In genomic region chr17:59105852-59106462, GRCh38 we compare ENCODE assay signal across 8 cellular contexts. TPM values are rescaled to one million over a fixed set of nuclear protein-coding genes. Genes with fewer than 3 reads are reported as not detected.
DNase-seq lines count a peak whose midpoint lies in the region; ATAC-seq and TF ChIP-seq lines count a peak whose summit lies in the region.

No MANE protein-coding gene starts in this region.

- DNase-seq in G401 (ENCODE audit: low spot score) (peak; percentile 78), HFFc6 (peak; percentile 26), NCI-H1105 (lab: John Stamatoyannopoulos, UW) (peak; percentile 69), WTC11 (ENCODE audit: low spot score) (no peak), breast epithelium (ENCODE audit: low spot score in 2 of 2) (peak; percentile 51 to 78), immature natural killer cell (peak in 2 of 3 donors; percentile 0 to 66), OCI-M2 (lab: John Stamatoyannopoulos, UW; ENCODE audit: unreplicated experiment) (no peak)
- DNase-seq in stimulated activated CD4-positive, alpha-beta T cell treated with anti-CD3 and anti-CD28 coated beads, Interleukin-12 subunit alpha, Interleukin-12 subunit beta, amount 100 ng/mL, for 4 hours, result peak; percentile 60

- no peak for TF ChIP-seq POLR2A in breast epithelium (IDR thresholded peaks at IDR 0.05)

- POLR2A ChIA-PET in WTC11 (lab: Charles Lee), result interaction anchor here (0.6 to 2.1 kb wide), 4 partner anchors 11 to 596 kb away, joined by 3 to 23 read pairs (median 4); partner anchors contain the start of genes PRR11 and SKA2

- in situ Hi-C loops in G401 (cut with HindIII; ENCODE audit: low sequenced_read_pairs), result no loop called here

- H3K4me1 ChIP-seq in breast epithelium, result peaks cover 0 to 6% of the 10 kb centered on the region in 2 donors

- H3K27ac Mint-ChIP-seq in HFFc6, result peak overlapping the region; percentile 80
- peak overlapping the region; percentile 90 for H3K27ac Mint-ChIP-seq in WTC11
- H3K27ac Mint-ChIP-seq in immature natural killer cell, result peak overlapping the region; percentile 70 to 92 (median 85)

- H3K4me1 Mint-ChIP-seq in HFFc6 (ENCODE audit: low read depth), result peaks cover 27% of the 10 kb centered on the region
- peaks cover 17% of the 10 kb centered on the region for H3K4me1 Mint-ChIP-seq in WTC11
- peaks cover 24 to 47% of the 10 kb centered on the region in 2 donors for H3K4me1 Mint-ChIP-seq in immature natural killer cell

- H3K4me3 Mint-ChIP-seq in HFFc6, result peak overlapping the region; percentile 95
- H3K4me3 Mint-ChIP-seq in WTC11, result peak overlapping the region; percentile 94
- H3K4me3 Mint-ChIP-seq in immature natural killer cell, result peak overlapping the region; percentile 91 to 94 (median 92)

- H3K9me3 ChIP-seq in breast epithelium, result no peaks in the 10 kb centered on the region

- no peak for TF ChIP-seq CTCF in HFFc6 (IDR thresholded peaks at IDR 0.05)
- no peak for TF ChIP-seq CTCF in WTC11 (IDR thresholded peaks at IDR 0.05)
- no peak for TF ChIP-seq CTCF in breast epithelium (IDR thresholded peaks at IDR 0.05)

- H3K36me3 Mint-ChIP-seq in HFFc6 (ENCODE audit: low read depth), result peaks cover 14% of the 10 kb centered on the region
- peaks cover 10% of the 10 kb centered on the region for H3K36me3 Mint-ChIP-seq in WTC11
- no peaks in the 10 kb centered on the region for H3K36me3 Mint-ChIP-seq in immature natural killer cell

- no peaks in the 10 kb centered on the region for H3K36me3 ChIP-seq in breast epithelium

- no peaks in the 10 kb centered on the region for H3K27me3 ChIP-seq in breast epithelium

- H3K9me3 Mint-ChIP-seq in HFFc6, result no peaks in the 10 kb centered on the region
- no peaks in the 10 kb centered on the region for H3K9me3 Mint-ChIP-seq in WTC11
- H3K9me3 Mint-ChIP-seq in immature natural killer cell, result no peaks in the 10 kb centered on the region

- peak; percentile 17 for ATAC-seq in WTC11

- H3K4me3 ChIP-seq in breast epithelium, result peak overlapping the region; percentile 73 to 96 (median 89)

- H3K27me3 Mint-ChIP-seq in HFFc6 (ENCODE audit: insufficient read depth) (peaks cover 5% of the 10 kb centered on the region; the same call in 1 of the 2 replicates), WTC11 (ENCODE audit: low read depth) (no peaks in the 10 kb centered on the region), immature natural killer cell (ENCODE audit: low read depth in 3 of 3) (peaks cover 3 to 11% (median 6%) of the 10 kb centered on the region in 3 donors)

- intact Hi-C loops in breast epithelium (cut with DNase I; ENCODE audit: low total_unique reads), result no loop called here

- H3K27ac ChIP-seq in breast epithelium, result peak overlapping the region; percentile 89 to 90

- CTCF ChIA-PET in WTC11 (lab: Charles Lee), result interaction anchor here (1.3 kb wide), 1 partner anchor 587 kb away, joined by 7 read pairs; no protein-coding TSS in a partner anchor

TF ChIP-seq in WTC11, 78 proteins besides CTCF, POLR2A, EP300 and RAD21:
- TF ChIP-seq ATF1 (CRISPR knock-in tag; IDR thresholded peaks at IDR 0.05), result peak; percentile 12; the same call in 1 of the 2 replicates
- TF ChIP-seq KAT7 (CRISPR knock-in tag; IDR thresholded peaks at IDR 0.05; ENCODE audit: borderline replicate concordance), result peak; percentile 19; the same call in 1 of the 2 replicates
- no peak for TF ChIP-seq CREB1 (CRISPR knock-in tag; IDR thresholded peaks at IDR 0.05)

RNA-seq across cellular contexts. Expression of gene TRIM37, which starts 0.7 kb away (rescaled TPM):
- 34.1 and 36.6 TPM in 2 replicates for total RNA-seq in G401 (2014; rRNA removed; shearing (Covaris generic))
- total RNA-seq in HFFc6 (2021; fragmentation: NEBNext Ultra II Directional; extraction: Animal tissue kit (Norgen Biotek cat#: 25700)), result 10 to 100 TPM; 21.5 to 25.0 (median 23.7) TPM
- total RNA-seq in WTC11 (2021), result 62.3 to 67.2 TPM (median 65.1 TPM) in 3 replicates
- 10 to 100 TPM; 18.7 to 24.6 (median 20.9) TPM for total RNA-seq in breast epithelium
- polyA plus RNA-seq in immature natural killer cell, result 10 to 100 TPM in 1 of 3 donors, 1 to 10 TPM in 2; 6.0 to 12.5 (median 7.1) TPM

RNA-seq across cellular contexts. Expression of gene SKA2, which starts 49.0 kb away (rescaled TPM):
- total RNA-seq in G401 (2014; rRNA removed; shearing (Covaris generic)), result 163 and 181 TPM in 2 replicates
- 100 to 1,000 TPM in 1 of 6 experiments, 10 to 100 TPM in 5; 65.4 to 102 (median 96.6) TPM for total RNA-seq in HFFc6 (2021; fragmentation: NEBNext Ultra II Directional; extraction: Animal tissue kit (Norgen Biotek cat#: 25700))
- total RNA-seq in WTC11 (2021) (80.0 to 91.6 TPM (median 81.8 TPM) in 3 replicates), breast epithelium (10 to 100 TPM; 11.8 to 19.5 (median 12.7) TPM)
- 10 to 100 TPM; 26.0 to 49.1 (median 36.4) TPM for polyA plus RNA-seq in immature natural killer cell

RNA-seq across cellular contexts. Expression of gene PRR11, which starts 49.6 kb away (rescaled TPM):
- 17.7 and 25.8 TPM in 2 replicates for total RNA-seq in G401 (2014; rRNA removed; shearing (Covaris generic))
- total RNA-seq in HFFc6 (2021; fragmentation: NEBNext Ultra II Directional; extraction: Animal tissue kit (Norgen Biotek cat#: 25700)), result 10 to 100 TPM; 30.8 to 78.9 (median 72.7) TPM
- 70.3 to 90.4 TPM (median 70.5 TPM) in 3 replicates for total RNA-seq in WTC11 (2021)
- total RNA-seq in breast epithelium, result 10 to 100 TPM in 1 of 3 donors, 1 to 10 TPM in 1, under 1 TPM in 1; 0.33 to 25.1 (median 1.2) TPM
- 1 to 10 TPM in 1 of 3 donors, under 1 TPM in 1, not detected in 1; 0.76 to 1.2 TPM for polyA plus RNA-seq in immature natural killer cell

Comparison
In these comparisons a context has a peak if more than half of its experiments do, and no peak if none do; other contexts are left out.
1. DNase-seq: peak in G401 (single experiment), HFFc6 (single experiment), NCI-H1105 (single experiment), breast epithelium (2 of 2), immature natural killer cell (2 of 3) and stimulated activated CD4-positive, alpha-beta T cell treated with anti-CD3 and anti-CD28 coated beads, Interleukin-12 subunit alpha, Interleukin-12 subunit beta, amount 100 ng/mL, for 4 hours (single experiment); none in WTC11 (single experiment) and OCI-M2 (single experiment).
2. Peak in every context shown above with its lines, with median percentiles within 50 percentile points of each other: H3K27ac Mint-ChIP-seq and H3K4me3 Mint-ChIP-seq.